1 cellular context compared by ENCODE assay signal in the genomic region with DNA sequence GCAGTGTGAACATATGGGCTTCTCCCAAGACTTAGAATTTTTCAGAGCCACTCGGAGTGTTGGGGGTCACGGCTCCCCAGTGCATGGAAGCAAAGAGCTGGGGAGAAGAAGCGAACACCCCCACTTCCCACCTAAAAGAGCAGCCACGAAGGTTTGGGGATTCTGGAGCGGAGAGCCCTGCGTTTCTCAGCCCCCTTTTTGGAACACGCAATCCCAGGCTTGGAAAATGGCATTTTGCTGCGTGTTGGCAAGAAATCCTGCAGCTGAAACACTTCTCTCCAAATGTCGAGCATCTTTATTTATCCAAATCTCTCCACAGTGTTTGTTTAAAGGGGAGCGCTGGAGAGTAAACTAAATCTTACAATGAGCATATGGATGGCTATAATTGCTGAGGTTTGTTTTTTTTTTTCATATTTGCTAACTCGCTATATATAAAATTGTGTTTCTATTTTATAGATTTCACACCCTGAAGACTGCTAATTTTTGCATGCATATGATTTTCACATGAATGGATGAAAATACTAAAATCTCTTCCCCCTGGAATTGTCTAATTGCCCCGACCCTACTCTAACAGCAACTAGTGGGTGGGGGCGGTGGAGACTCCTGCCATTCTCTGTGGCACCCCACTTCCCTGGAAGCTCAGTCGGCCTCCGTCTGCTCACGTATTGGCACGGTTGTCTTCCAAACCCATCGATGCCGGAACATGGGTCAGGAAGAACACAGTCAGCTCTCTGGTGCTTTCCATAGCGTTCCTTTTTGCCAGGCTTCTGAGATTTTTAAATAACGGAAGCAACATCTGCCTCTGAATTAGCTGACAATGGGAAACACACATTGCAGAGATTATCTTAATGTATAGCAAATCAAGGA.
A peak's percentile ranks its signal among the peaks of the same experiment; 100 is the strongest.
TF ChIP-seq lines count a peak whose summit lies in the region.

No MANE protein-coding gene starts in this region.

TF ChIP-seq in IMR-90, 13 proteins besides CTCF, POLR2A, EP300 and RAD21:
- TF ChIP-seq ELK1 (IDR thresholded peaks at IDR 0.05; ENCODE audit: borderline replicate concordance, low read depth, low read length) (no peak), MAFK (IDR thresholded peaks at IDR 0.05; ENCODE audit: low read depth, low read length) (peak; percentile 24; the same call in 1 of the 2 replicates)
TF ChIP-seq in IMR-90: peak in this region for 1.
